In the genomic region with DNA sequence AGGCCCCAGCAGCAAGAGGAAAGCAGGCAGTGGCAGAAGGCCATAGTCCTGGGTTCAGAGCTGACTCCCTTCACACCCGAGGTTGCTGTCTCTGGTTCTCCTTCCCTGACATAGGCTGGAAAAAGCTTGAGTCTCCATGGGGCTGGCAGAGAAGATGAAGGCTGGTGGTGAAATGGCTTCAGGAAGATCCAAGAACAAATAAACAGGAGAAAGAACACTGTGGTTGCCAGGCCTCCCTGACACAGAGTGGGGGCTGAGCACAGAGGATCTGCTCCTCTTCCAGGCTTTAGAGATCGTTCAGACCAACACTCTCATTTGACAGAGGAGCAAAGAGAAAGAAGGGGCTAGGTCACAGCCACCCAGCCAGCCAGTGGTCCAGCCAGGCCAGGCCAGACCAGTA, we compare ENCODE assay signal across 11 cellular contexts. TPM values are rescaled to one million over a fixed set of nuclear protein-coding genes. Genes with fewer than 3 reads are reported as not detected.
DNase-seq lines count a peak whose midpoint lies in the region; ATAC-seq lines count a peak whose summit lies in the region.
"Had no signal": no experiment of that assay in that cellular context is flagged by ENCODE, and none has a peak within 500 bp of the region (broad histone marks: within the 10 kb centered on the region; RNA-seq: fewer than 3 reads in every experiment).

No MANE protein-coding gene starts in this region.

- no peaks in the 10 kb centered on the region for H3K27me3 ChIP-seq in neuronal stem cell (ENCODE audit: control insufficient read depth in 3 of 3, insufficient read depth in 3 of 3, low read depth in 1 of 3, low read length in 3 of 3)

- H3K4me1 Mint-ChIP-seq in stimulated activated naive CD8-positive, alpha-beta T cell treated with anti-CD3 and anti-CD28 coated beads, Interleukin-15, Interleukin-2, amounts not matched to agents 100 ng/mL and 50 ng/mL, for 24 hours (ENCODE audit: low read depth): peaks cover 96% of the 10 kb centered on the region
- peaks cover 77% of the 10 kb centered on the region in 2 donors for H3K4me1 Mint-ChIP-seq in effector memory CD8-positive, alpha-beta T cell (ENCODE audit: low read depth in 2 of 2)

- no peaks in the 10 kb centered on the region for H3K27me3 Mint-ChIP-seq in stimulated activated naive CD8-positive, alpha-beta T cell treated with anti-CD3 and anti-CD28 coated beads, Interleukin-15, Interleukin-2, amounts not matched to agents 100 ng/mL and 50 ng/mL, for 24 hours
- H3K27me3 Mint-ChIP-seq in effector memory CD8-positive, alpha-beta T cell: no peaks in the 10 kb centered on the region

- H3K4ac ChIP-seq in neuronal stem cell (ENCODE audit: low read length): no peak overlapping the region

- no peak overlapping the region for H2BK15ac ChIP-seq in neuronal stem cell (ENCODE audit: low read length)

- DNase-seq in stimulated activated naive CD8-positive, alpha-beta T cell treated with anti-CD3 and anti-CD28 coated beads, Interleukin-15, Interleukin-2, amounts not matched to agents 100 U/mL and 50 U/mL, for 24 hours: no peak
- no peak for DNase-seq in effector memory CD8-positive, alpha-beta T cell
- DNase-seq in neuronal stem cell (ENCODE audit: low spot score) (no peak), amygdala (lab: John Stamatoyannopoulos, UW) (no peak), activated gamma-delta T cell treated with Interleukin-2 at 50 U/mL for 16 hours (no peak), dermis blood vessel endothelial cell (no peak)
- DNase-seq: KG1, NCI-H526 treated with DMSO at 0.1 percent for 48 hours had no signal

- H3K9ac ChIP-seq in neuronal stem cell (ENCODE audit: low read depth, low read length, poor library complexity): no peak overlapping the region

- no peak overlapping the region for H4K91ac ChIP-seq in neuronal stem cell (ENCODE audit: low read depth, low read length, poor library complexity)

- peak overlapping the region; percentile 54 for H3K4me3 Mint-ChIP-seq in stimulated activated naive CD8-positive, alpha-beta T cell treated with anti-CD3 and anti-CD28 coated beads, Interleukin-15, Interleukin-2, amounts not matched to agents 100 ng/mL and 50 ng/mL, for 24 hours
- H3K4me3 Mint-ChIP-seq in effector memory CD8-positive, alpha-beta T cell: peak overlapping the region; percentile 34 to 45

- H3K4me1 ChIP-seq in neuronal stem cell (ENCODE audit: control insufficient read depth in 2 of 2, insufficient read depth in 1 of 2, low read depth in 1 of 2, low read length in 2 of 2): peaks cover 24 to 33% of the 10 kb centered on the region in 2 donors

- H2AFZ ChIP-seq in neuronal stem cell (ENCODE audit: low read length): no peak overlapping the region

- H3K36me3 Mint-ChIP-seq in stimulated activated naive CD8-positive, alpha-beta T cell treated with anti-CD3 and anti-CD28 coated beads, Interleukin-15, Interleukin-2, amounts not matched to agents 100 ng/mL and 50 ng/mL, for 24 hours (ENCODE audit: low read depth): peaks cover 50% of the 10 kb centered on the region
- peaks cover 18% of the 10 kb centered on the region for H3K36me3 Mint-ChIP-seq in effector memory CD8-positive, alpha-beta T cell (ENCODE audit: insufficient read depth)

- H3K14ac ChIP-seq in neuronal stem cell (ENCODE audit: low read length): no peak overlapping the region

- no peak for ATAC-seq in stimulated activated naive CD8-positive, alpha-beta T cell treated with anti-CD3 and anti-CD28 coated beads, Interleukin-15, Interleukin-2, amounts not matched to agents 100 U/mL and 50 U/mL, for 24 hours
- ATAC-seq in effector memory CD8-positive, alpha-beta T cell (replicated peaks): no peak
- ATAC-seq in HG03439 (IDR thresholded peaks at IDR 0.05; ENCODE audit: unreplicated experiment): no peak
- ATAC-seq: mucosa of descending colon had no signal

- H3K9me3 ChIP-seq in neuronal stem cell (replicated peaks in 1 of 2; ENCODE audit: control insufficient read depth in 2 of 2, insufficient read depth in 1 of 2, low read depth in 1 of 2, low read length in 2 of 2): no peaks in the 10 kb centered on the region
- H3K9me3 ChIP-seq: mucosa of descending colon had no signal

- H2AK5ac ChIP-seq in neuronal stem cell (ENCODE audit: low read depth, low read length): peak overlapping the region; percentile 12

- H2BK5ac ChIP-seq in neuronal stem cell (ENCODE audit: low read length): peak overlapping the region; percentile 27

- H3K36me3 ChIP-seq in neuronal stem cell (replicated peaks in 1 of 2; ENCODE audit: control insufficient read depth in 2 of 2, insufficient read depth in 2 of 2, low read length in 2 of 2): peaks cover 0 to 47% of the 10 kb centered on the region in 2 donors

- peak overlapping the region; percentile 15 for H3K18ac ChIP-seq in neuronal stem cell (ENCODE audit: low read length)

- no peak overlapping the region for H3K23ac ChIP-seq in neuronal stem cell (ENCODE audit: low read depth, low read length, poor library complexity)

- H3K4me2 ChIP-seq in neuronal stem cell (ENCODE audit: insufficient read depth, low read length, poor library complexity, severe bottlenecking): no peak overlapping the region

- H3K79me1 ChIP-seq in neuronal stem cell (ENCODE audit: low read depth, low read length): peaks cover 11% of the 10 kb centered on the region

- H2BK12ac ChIP-seq in neuronal stem cell (ENCODE audit: low read length): no peak overlapping the region

- peak overlapping the region; percentile 96 for H3K27ac Mint-ChIP-seq in stimulated activated naive CD8-positive, alpha-beta T cell treated with anti-CD3 and anti-CD28 coated beads, Interleukin-15, Interleukin-2, amounts not matched to agents 100 ng/mL and 50 ng/mL, for 24 hours
- peak overlapping the region; percentile 60 to 61 for H3K27ac Mint-ChIP-seq in effector memory CD8-positive, alpha-beta T cell

- no peak overlapping the region for H3K27ac ChIP-seq in neuronal stem cell (replicated peaks; ENCODE audit: low read length)

- no peaks in the 10 kb centered on the region for H3K9me3 Mint-ChIP-seq in stimulated activated naive CD8-positive, alpha-beta T cell treated with anti-CD3 and anti-CD28 coated beads, Interleukin-15, Interleukin-2, amounts not matched to agents 100 ng/mL and 50 ng/mL, for 24 hours
- H3K9me3 Mint-ChIP-seq in effector memory CD8-positive, alpha-beta T cell: no peaks in the 10 kb centered on the region

- no CpG with 5 or more reads among the region's 2 CpGs for WGBS in neuronal stem cell (ENCODE audit: extremely low coverage in 2 of 2, insufficient read length in 2 of 2, insufficient replicate concordance in 1 of 2), 2 donors

- H4K8ac ChIP-seq in neuronal stem cell (ENCODE audit: low read depth, low read length): no peak overlapping the region

- no peak overlapping the region for H3K4me3 ChIP-seq in neuronal stem cell (ENCODE audit: low read length in 2 of 2)
- H3K4me3 ChIP-seq: mucosa of descending colon had no signal

- H2BK120ac ChIP-seq in neuronal stem cell (ENCODE audit: low read depth, low read length): no peak overlapping the region

RNA-seq across cellular contexts. Expression of a gene that starts 14.3 kb away (rescaled TPM):
- polyA plus RNA-seq in neuronal stem cell (2013, experiment 1 of 2): 26.3 TPM
- polyA plus RNA-seq in neuronal stem cell (2013, experiment 2 of 2): 27.4 TPM
- total RNA-seq in dermis blood vessel endothelial cell: 55.0 and 75.4 TPM in 2 replicates

RNA-seq across cellular contexts. Expression of a gene that starts 32.4 kb away (rescaled TPM):
- 12.5 TPM for polyA plus RNA-seq in neuronal stem cell (2013, experiment 1 of 2)
- polyA plus RNA-seq in neuronal stem cell (2013, experiment 2 of 2): 12.3 TPM
- total RNA-seq in dermis blood vessel endothelial cell: 19.2 and 22.1 TPM in 2 replicates

RNA-seq across cellular contexts. Expression of a gene that starts 46.7 kb away (rescaled TPM):
- 1.3 TPM for polyA plus RNA-seq in neuronal stem cell (2013, experiment 1 of 2)
- 1.1 TPM for polyA plus RNA-seq in neuronal stem cell (2013, experiment 2 of 2)
- total RNA-seq in dermis blood vessel endothelial cell: 52.0 and 106 TPM in 2 replicates
